1 cellular context compared by ENCODE assay signal in the genomic region with DNA sequence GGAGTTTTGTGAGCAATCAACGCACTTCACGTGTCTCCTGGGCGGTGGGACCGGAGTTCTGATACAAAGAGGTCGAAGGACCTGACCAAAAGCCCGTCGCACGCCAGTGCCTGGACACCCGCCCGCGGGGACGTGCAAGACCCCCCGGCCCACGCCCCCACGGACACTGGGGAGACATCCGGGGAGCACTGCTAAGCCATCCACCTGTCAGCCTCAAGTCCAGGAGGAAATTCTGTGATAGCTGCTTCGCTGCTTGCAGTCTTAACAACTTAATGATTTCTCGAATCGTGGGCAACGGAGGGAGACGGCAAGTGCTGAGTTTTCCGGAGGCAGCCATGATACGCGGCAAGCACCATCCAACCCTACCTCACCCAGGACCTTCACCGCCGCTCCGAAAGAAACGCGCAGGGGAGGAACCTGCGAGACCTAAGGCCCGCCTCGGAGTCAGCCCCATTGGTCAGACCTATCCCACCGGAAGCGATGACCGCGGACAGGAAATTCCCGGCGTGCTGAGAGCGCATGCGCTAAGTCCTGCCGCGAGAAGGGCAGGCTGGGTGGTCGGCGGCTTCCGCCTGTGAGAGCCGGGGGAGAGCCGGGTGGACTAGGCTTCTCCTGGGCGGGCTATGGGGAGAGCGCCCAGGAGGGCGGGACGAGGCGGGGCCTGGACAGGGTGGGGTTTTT.
TF ChIP-seq lines count a peak whose summit lies in the region.

A gene (minus strand): TSS at position 393 of the 681 bp plus-strand sequence. CDS start 56 bp downstream, at position 337.

TF ChIP-seq in HepG2, 621 proteins besides CTCF, POLR2A, EP300 and RAD21 (continued from another document and continues in another):
- TF ChIP-seq, protein P1, sequence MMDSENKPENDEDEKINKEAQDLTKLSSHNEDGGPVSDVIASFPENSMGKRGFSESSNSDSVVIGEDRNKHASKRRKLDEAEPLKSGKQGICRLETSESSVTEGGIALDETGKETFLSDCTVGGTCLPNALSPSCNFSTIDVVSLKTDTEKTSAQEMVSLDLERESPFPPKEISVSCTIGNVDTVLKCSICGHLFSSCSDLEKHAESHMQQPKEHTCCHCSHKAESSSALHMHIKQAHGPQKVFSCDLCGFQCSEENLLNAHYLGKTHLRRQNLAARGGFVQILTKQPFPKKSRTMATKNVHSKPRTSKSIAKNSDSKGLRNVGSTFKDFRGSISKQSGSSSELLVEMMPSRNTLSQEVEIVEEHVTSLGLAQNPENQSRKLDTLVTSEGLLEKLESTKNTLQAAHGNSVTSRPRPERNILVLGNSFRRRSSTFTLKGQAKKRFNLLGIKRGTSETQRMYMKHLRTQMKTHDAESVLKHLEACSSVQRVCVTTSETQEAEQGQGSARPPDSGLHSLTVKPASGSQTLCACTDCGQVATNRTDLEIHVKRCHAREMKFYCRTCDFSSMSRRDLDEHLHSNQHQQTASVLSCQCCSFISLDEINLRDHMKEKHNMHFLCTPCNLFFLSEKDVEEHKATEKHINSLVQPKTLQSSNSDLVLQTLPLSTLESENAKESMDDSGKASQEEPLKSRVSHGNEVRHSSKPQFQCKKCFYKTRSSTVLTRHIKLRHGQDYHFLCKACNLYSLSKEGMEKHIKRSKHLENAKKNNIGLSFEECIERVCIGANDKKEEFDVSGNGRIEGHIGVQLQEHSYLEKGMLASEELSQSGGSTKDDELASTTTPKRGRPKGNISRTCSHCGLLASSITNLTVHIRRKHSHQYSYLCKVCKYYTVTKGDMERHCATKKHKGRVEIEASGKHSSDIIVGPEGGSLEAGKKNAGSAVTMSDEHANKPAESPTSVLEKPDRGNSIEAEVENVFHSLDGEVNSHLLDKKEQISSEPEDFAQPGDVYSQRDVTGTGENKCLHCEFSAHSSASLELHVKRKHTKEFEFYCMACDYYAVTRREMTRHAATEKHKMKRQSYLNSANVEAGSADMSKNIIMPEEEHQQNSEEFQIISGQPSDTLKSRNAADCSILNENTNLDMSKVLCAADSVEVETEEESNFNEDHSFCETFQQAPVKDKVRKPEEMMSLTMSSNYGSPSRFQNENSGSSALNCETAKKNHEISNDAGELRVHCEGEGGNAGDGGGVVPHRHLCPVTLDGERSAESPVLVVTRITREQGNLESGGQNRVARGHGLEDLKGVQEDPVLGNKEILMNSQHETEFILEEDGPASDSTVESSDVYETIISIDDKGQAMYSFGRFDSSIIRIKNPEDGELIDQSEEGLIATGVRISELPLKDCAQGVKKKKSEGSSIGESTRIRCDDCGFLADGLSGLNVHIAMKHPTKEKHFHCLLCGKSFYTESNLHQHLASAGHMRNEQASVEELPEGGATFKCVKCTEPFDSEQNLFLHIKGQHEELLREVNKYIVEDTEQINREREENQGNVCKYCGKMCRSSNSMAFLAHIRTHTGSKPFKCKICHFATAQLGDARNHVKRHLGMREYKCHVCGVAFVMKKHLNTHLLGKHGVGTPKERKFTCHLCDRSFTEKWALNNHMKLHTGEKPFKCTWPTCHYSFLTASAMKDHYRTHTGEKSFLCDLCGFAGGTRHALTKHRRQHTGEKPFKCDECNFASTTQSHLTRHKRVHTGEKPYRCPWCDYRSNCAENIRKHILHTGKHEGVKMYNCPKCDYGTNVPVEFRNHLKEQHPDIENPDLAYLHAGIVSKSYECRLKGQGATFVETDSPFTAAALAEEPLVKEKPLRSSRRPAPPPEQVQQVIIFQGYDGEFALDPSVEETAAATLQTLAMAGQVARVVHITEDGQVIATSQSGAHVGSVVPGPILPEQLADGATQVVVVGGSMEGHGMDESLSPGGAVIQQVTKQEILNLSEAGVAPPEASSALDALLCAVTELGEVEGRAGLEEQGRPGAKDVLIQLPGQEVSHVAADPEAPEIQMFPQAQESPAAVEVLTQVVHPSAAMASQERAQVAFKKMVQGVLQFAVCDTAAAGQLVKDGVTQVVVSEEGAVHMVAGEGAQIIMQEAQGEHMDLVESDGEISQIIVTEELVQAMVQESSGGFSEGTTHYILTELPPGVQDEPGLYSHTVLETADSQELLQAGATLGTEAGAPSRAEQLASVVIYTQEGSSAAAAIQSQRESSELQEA (CRISPR knock-in tag; IDR thresholded peaks at IDR 0.05; ENCODE audit: not compliant biosample characterization) = no peak
- TF ChIP-seq ZNF34 (CRISPR knock-in tag; IDR thresholded peaks at IDR 0.05; ENCODE audit: borderline replicate concordance) (peak; percentile 80; the same call in 1 of the 2 replicates), PAWR (CRISPR knock-in tag; IDR thresholded peaks at IDR 0.05; ENCODE audit: borderline replicate concordance) (no peak), FLYWCH1 (CRISPR knock-in tag; IDR thresholded peaks at IDR 0.05) (no peak), ZMYM3 (CRISPR knock-in tag; IDR thresholded peaks at IDR 0.05) (peak; percentile 55; the same call in 1 of the 2 replicates), U2AF2 (IDR thresholded peaks at IDR 0.05; ENCODE audit: low read depth, low read length) (no peak), KDM6A (CRISPR knock-in tag; IDR thresholded peaks at IDR 0.05; ENCODE audit: low read depth) (no peak), HNRNPH1 (optimal IDR thresholded peaks at IDR 0.05; ENCODE audit: low read depth, low read length) (peak; percentile 77), ZNF333 (CRISPR knock-in tag; IDR thresholded peaks at IDR 0.05; ENCODE audit: borderline replicate concordance) (peak; percentile 70; the same call in 1 of the 2 replicates), POGZ (CRISPR knock-in tag; IDR thresholded peaks at IDR 0.05) (no peak; the same call in 1 of the 2 replicates), ZNF746 (CRISPR knock-in tag; IDR thresholded peaks at IDR 0.05) (no peak; the same call in 1 of the 2 replicates), HDAC6 (IDR thresholded peaks at IDR 0.05; ENCODE audit: low read depth, low read length) (no peak), SALL1 (CRISPR knock-in tag; IDR thresholded peaks at IDR 0.05) (peak; percentile 90), CREM (IDR thresholded peaks at IDR 0.05) (no peak; the same call in 1 of the 2 replicates), CREM (CRISPR knock-in tag; IDR thresholded peaks at IDR 0.05) (no peak), XBP1 (CRISPR knock-in tag; IDR thresholded peaks at IDR 0.05) (peak; percentile 57; the same call in 1 of the 2 replicates), ZKSCAN5 (CRISPR knock-in tag; IDR thresholded peaks at IDR 0.05) (0 out of 2 replicates have a peak, but pooled peaks have one; percentile 58), SATB2 (CRISPR knock-in tag; IDR thresholded peaks at IDR 0.05) (peak; percentile 57; the same call in 1 of the 2 replicates), ZSCAN31 (CRISPR knock-in tag; IDR thresholded peaks at IDR 0.05; ENCODE audit: low read depth) (peak; percentile 79), SNRNP70 (IDR thresholded peaks at IDR 0.05; ENCODE audit: low read depth, low read length) (no peak), ZFY (CRISPR knock-in tag; IDR thresholded peaks at IDR 0.05) (peak; percentile 57; the same call in 1 of the 2 replicates), ZNF607 (CRISPR knock-in tag; IDR thresholded peaks at IDR 0.05; ENCODE audit: borderline replicate concordance) (no peak; the same call in 1 of the 2 replicates), THAP11 (CRISPR knock-in tag; IDR thresholded peaks at IDR 0.05) (peak; percentile 88), TP53 (CRISPR knock-in tag; conservative IDR thresholded peaks at IDR 0.05) (0 out of 2 replicates have a peak, but pooled peaks have one; percentile 56), CC2D1A (CRISPR knock-in tag; IDR thresholded peaks at IDR 0.05) (no peak), CBFB (CRISPR knock-in tag; IDR thresholded peaks at IDR 0.05) (peak; percentile 78; the same call in 1 of the 2 replicates)
- TF ChIP-seq, protein P2, sequence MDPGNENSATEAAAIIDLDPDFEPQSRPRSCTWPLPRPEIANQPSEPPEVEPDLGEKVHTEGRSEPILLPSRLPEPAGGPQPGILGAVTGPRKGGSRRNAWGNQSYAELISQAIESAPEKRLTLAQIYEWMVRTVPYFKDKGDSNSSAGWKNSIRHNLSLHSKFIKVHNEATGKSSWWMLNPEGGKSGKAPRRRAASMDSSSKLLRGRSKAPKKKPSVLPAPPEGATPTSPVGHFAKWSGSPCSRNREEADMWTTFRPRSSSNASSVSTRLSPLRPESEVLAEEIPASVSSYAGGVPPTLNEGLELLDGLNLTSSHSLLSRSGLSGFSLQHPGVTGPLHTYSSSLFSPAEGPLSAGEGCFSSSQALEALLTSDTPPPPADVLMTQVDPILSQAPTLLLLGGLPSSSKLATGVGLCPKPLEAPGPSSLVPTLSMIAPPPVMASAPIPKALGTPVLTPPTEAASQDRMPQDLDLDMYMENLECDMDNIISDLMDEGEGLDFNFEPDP (CRISPR knock-in tag; conservative IDR thresholded peaks at IDR 0.05) = no peak
- TF ChIP-seq, protein P3, sequence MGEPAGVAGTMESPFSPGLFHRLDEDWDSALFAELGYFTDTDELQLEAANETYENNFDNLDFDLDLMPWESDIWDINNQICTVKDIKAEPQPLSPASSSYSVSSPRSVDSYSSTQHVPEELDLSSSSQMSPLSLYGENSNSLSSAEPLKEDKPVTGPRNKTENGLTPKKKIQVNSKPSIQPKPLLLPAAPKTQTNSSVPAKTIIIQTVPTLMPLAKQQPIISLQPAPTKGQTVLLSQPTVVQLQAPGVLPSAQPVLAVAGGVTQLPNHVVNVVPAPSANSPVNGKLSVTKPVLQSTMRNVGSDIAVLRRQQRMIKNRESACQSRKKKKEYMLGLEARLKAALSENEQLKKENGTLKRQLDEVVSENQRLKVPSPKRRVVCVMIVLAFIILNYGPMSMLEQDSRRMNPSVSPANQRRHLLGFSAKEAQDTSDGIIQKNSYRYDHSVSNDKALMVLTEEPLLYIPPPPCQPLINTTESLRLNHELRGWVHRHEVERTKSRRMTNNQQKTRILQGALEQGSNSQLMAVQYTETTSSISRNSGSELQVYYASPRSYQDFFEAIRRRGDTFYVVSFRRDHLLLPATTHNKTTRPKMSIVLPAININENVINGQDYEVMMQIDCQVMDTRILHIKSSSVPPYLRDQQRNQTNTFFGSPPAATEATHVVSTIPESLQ (CRISPR knock-in tag; conservative IDR thresholded peaks at IDR 0.05) = no peak
- TF ChIP-seq, protein P4, sequence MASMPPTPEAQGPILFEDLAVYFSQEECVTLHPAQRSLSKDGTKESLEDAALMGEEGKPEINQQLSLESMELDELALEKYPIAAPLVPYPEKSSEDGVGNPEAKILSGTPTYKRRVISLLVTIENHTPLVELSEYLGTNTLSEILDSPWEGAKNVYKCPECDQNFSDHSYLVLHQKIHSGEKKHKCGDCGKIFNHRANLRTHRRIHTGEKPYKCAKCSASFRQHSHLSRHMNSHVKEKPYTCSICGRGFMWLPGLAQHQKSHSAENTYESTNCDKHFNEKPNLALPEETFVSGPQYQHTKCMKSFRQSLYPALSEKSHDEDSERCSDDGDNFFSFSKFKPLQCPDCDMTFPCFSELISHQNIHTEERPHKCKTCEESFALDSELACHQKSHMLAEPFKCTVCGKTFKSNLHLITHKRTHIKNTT (CRISPR knock-in tag; IDR thresholded peaks at IDR 0.05) = 0 out of 2 replicates have a peak, but pooled peaks have one; percentile 67
- TF ChIP-seq, protein P5, sequence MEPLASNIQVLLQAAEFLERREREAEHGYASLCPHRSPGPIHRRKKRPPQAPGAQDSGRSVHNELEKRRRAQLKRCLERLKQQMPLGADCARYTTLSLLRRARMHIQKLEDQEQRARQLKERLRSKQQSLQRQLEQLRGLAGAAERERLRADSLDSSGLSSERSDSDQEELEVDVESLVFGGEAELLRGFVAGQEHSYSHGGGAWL (CRISPR knock-in tag; IDR thresholded peaks at IDR 0.05) = peak; percentile 83
- TF ChIP-seq, protein P6, sequence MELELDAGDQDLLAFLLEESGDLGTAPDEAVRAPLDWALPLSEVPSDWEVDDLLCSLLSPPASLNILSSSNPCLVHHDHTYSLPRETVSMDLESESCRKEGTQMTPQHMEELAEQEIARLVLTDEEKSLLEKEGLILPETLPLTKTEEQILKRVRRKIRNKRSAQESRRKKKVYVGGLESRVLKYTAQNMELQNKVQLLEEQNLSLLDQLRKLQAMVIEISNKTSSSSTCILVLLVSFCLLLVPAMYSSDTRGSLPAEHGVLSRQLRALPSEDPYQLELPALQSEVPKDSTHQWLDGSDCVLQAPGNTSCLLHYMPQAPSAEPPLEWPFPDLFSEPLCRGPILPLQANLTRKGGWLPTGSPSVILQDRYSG (CRISPR knock-in tag; IDR thresholded peaks at IDR 0.05) = peak; percentile 59
- TF ChIP-seq, protein P7, sequence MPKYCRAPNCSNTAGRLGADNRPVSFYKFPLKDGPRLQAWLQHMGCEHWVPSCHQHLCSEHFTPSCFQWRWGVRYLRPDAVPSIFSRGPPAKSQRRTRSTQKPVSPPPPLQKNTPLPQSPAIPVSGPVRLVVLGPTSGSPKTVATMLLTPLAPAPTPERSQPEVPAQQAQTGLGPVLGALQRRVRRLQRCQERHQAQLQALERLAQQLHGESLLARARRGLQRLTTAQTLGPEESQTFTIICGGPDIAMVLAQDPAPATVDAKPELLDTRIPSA (CRISPR knock-in tag; IDR thresholded peaks at IDR 0.05; ENCODE audit: borderline replicate concordance) = no peak
- TF ChIP-seq, protein P8, sequence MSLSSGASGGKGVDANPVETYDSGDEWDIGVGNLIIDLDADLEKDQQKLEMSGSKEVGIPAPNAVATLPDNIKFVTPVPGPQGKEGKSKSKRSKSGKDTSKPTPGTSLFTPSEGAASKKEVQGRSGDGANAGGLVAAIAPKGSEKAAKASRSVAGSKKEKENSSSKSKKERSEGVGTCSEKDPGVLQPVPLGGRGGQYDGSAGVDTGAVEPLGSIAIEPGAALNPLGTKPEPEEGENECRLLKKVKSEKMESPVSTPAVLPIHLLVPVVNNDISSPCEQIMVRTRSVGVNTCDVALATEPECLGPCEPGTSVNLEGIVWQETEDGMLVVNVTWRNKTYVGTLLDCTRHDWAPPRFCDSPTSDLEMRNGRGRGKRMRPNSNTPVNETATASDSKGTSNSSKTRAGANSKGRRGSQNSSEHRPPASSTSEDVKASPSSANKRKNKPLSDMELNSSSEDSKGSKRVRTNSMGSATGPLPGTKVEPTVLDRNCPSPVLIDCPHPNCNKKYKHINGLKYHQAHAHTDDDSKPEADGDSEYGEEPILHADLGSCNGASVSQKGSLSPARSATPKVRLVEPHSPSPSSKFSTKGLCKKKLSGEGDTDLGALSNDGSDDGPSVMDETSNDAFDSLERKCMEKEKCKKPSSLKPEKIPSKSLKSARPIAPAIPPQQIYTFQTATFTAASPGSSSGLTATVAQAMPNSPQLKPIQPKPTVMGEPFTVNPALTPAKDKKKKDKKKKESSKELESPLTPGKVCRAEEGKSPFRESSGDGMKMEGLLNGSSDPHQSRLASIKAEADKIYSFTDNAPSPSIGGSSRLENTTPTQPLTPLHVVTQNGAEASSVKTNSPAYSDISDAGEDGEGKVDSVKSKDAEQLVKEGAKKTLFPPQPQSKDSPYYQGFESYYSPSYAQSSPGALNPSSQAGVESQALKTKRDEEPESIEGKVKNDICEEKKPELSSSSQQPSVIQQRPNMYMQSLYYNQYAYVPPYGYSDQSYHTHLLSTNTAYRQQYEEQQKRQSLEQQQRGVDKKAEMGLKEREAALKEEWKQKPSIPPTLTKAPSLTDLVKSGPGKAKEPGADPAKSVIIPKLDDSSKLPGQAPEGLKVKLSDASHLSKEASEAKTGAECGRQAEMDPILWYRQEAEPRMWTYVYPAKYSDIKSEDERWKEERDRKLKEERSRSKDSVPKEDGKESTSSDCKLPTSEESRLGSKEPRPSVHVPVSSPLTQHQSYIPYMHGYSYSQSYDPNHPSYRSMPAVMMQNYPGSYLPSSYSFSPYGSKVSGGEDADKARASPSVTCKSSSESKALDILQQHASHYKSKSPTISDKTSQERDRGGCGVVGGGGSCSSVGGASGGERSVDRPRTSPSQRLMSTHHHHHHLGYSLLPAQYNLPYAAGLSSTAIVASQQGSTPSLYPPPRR (CRISPR knock-in tag; IDR thresholded peaks at IDR 0.05; ENCODE audit: borderline replicate concordance) = peak; percentile 72
